10 cellular contexts compared by ENCODE assay signal in genomic region chr3:189841474-189842205, GRCh38.
DNase-seq lines count a peak whose midpoint lies in the region; ATAC-seq lines count a peak whose summit lies in the region.
"Had no signal": no experiment of that assay in that cellular context is flagged by ENCODE, and none has a peak within 500 bp of the region (broad histone marks: within the 10 kb centered on the region; RNA-seq: fewer than 3 reads in every experiment).

No MANE protein-coding gene starts in this region.

- DNase-seq in EL (peak; percentile 60), kidney glomerular epithelial cell (lab: John Stamatoyannopoulos, UW) (peak; percentile 53), caudate nucleus (lab: John Stamatoyannopoulos, UW) (no peak), middle frontal gyrus (ENCODE audit: extremely low spot score, low spot score) (no peak), COLO829 (ENCODE audit: low spot score) (no peak), NCI-H1417 treated with DMSO at 0.1 percent for 48 hours (lab: John Stamatoyannopoulos, UW) (no peak)
- DNase-seq in activated T-cell treated with anti-CD3 and anti-CD28 coated beads, Interleukin-2, amount 50 U/mL, for 48 hours: peak; percentile 38 to 41
- DNase-seq: colonic mucosa, occipital lobe had no signal

- peak; percentile 86 for ATAC-seq in HG02870 (IDR thresholded peaks at IDR 0.05; ENCODE audit: unreplicated experiment)

- H3K27ac ChIP-seq in caudate nucleus (ENCODE audit: low read depth, low read length): no peak overlapping the region
- H3K27ac ChIP-seq: colonic mucosa had no signal

Comparison
In these comparisons a context has a peak if more than half of its experiments do, and no peak if none do; other contexts are left out.
1. DNase-seq: peak in EL (single experiment), activated T-cell treated with anti-CD3 and anti-CD28 coated beads, Interleukin-2, amount 50 U/mL, for 48 hours (2 of 2) and kidney glomerular epithelial cell (single experiment); none in caudate nucleus (0 of 61), middle frontal gyrus (single experiment), COLO829 (single experiment) and NCI-H1417 treated with DMSO at 0.1 percent for 48 hours (single experiment).